Comparison of ENCODE assay signal across 8 cellular contexts in the genomic region with DNA sequence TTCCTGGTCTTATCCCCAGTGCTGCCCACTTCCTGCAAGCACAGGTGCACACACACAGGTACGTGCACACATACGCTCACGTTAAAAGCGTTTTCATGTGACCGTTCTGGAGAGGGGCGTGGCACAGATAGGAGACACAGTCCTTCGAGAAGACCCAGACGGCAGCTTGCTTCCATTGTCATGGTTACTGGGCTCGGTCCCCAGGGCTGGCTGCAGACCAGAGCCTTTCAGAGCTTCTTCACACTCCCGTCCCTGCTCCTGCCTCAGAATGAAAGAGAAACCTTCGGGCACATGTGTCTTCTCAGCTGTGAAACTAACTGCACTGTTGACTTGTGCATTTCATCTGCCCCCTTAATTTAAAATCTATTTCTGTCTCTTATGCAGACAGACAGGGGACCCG.
DNase-seq lines count a peak whose midpoint lies in the region; ATAC-seq and TF ChIP-seq lines count a peak whose summit lies in the region.

No MANE protein-coding gene starts in this region.

- H3K4me3 ChIP-seq in brain microvascular endothelial cell (ENCODE audit: low read depth, low read length), result no peak overlapping the region
- peak overlapping the region in 1 of 2 experiments; percentile 11 for H3K4me3 ChIP-seq in mesenchymal stem cell (ENCODE audit: insufficient read depth in 1 of 2, low read depth in 1 of 2, low read length in 2 of 2)

- H2BK120ac ChIP-seq in mesenchymal stem cell (ENCODE audit: low read depth, low read length), result no peak overlapping the region

- DNase-seq in Right ventricle myocardium inferior (ENCODE audit: missing footprints) (peak; percentile 75), left cardiac atrium (no peak), type B pancreatic cell (ENCODE audit: extremely low spot score, unreplicated experiment) (no peak), brain microvascular endothelial cell (no peak), mesenchymal stem cell (no peak)
- no peak for DNase-seq in effector memory CD8-positive, alpha-beta T cell

- no peak overlapping the region for H3K18ac ChIP-seq in mesenchymal stem cell (ENCODE audit: low read depth in 1 of 2, low read length in 2 of 2)

- intact Hi-C loops in Right ventricle myocardium inferior (cut with DNase I), result no loop called here
- intact Hi-C loops in left cardiac atrium (cut with DNase I), result no loop called here

- no peaks in the 10 kb centered on the region for H3K9me3 Mint-ChIP-seq in effector memory CD8-positive, alpha-beta T cell
- no peaks in the 10 kb centered on the region for H3K9me3 Mint-ChIP-seq in type B pancreatic cell

- peaks cover 17 to 46% of the 10 kb centered on the region in 2 donors for H3K4me1 Mint-ChIP-seq in effector memory CD8-positive, alpha-beta T cell (ENCODE audit: low read depth in 2 of 2)
- peaks cover 39% of the 10 kb centered on the region for H3K4me1 Mint-ChIP-seq in type B pancreatic cell (ENCODE audit: unreplicated experiment)

- in situ Hi-C loops in brain microvascular endothelial cell (cut with HindIII; ENCODE audit: low pct_ligation_motif_present, low sequenced_read_pairs), result no loop called here

- no peak overlapping the region for H3K4me3 Mint-ChIP-seq in effector memory CD8-positive, alpha-beta T cell
- no peak overlapping the region for H3K4me3 Mint-ChIP-seq in type B pancreatic cell

- H2BK12ac ChIP-seq in mesenchymal stem cell (ENCODE audit: low read length in 2 of 2), result peak overlapping the region in 1 of 2 experiments; percentile 40

- H3K4me2 ChIP-seq in mesenchymal stem cell (ENCODE audit: low read length, poor library complexity, severe bottlenecking), result no peak overlapping the region

- H2BK5ac ChIP-seq in mesenchymal stem cell (ENCODE audit: low read depth, low read length, poor library complexity, severe bottlenecking), result no peak overlapping the region

- H3K36me3 ChIP-seq in brain microvascular endothelial cell (replicated peaks) (no peaks in the 10 kb centered on the region), mesenchymal stem cell (ENCODE audit: control insufficient read depth in 1 of 2, insufficient read depth in 2 of 2, low read depth in 1 of 2, low read length in 2 of 2) (peaks cover 0 to 5% of the 10 kb centered on the region in 2 experiments)

- H2AFZ ChIP-seq in mesenchymal stem cell (ENCODE audit: low read depth, low read length), result no peak overlapping the region

- no peak overlapping the region for H3K14ac ChIP-seq in mesenchymal stem cell (ENCODE audit: low read length in 2 of 2)

- ATAC-seq in Right ventricle myocardium inferior (no peak), left cardiac atrium (no peak), HG03139 (IDR thresholded peaks at IDR 0.05; ENCODE audit: unreplicated experiment) (peak; percentile 80), GM19328 (IDR thresholded peaks at IDR 0.05; ENCODE audit: unreplicated experiment) (no peak)
- ATAC-seq in effector memory CD8-positive, alpha-beta T cell (replicated peaks), result no peak

- no peak overlapping the region for H2BK15ac ChIP-seq in mesenchymal stem cell (ENCODE audit: low read depth, poor library complexity, severe bottlenecking)

- no peak overlapping the region for H3K4ac ChIP-seq in mesenchymal stem cell (ENCODE audit: low read depth in 1 of 2, low read length in 2 of 2)

- no peak overlapping the region for H3K23ac ChIP-seq in mesenchymal stem cell (ENCODE audit: low read length in 2 of 2)

- H3K4me1 ChIP-seq in mesenchymal stem cell (ENCODE audit: control insufficient read depth, insufficient read depth, low read depth, low read length), result peaks cover 6% of the 10 kb centered on the region

- H3K9me3 ChIP-seq in mesenchymal stem cell (ENCODE audit: control insufficient read depth, low read length), result no peaks in the 10 kb centered on the region

- WGBS in mesenchymal stem cell, result 77% methylated on average over 12 of the region's 12 CpGs

- no peaks in the 10 kb centered on the region for H3K27me3 Mint-ChIP-seq in effector memory CD8-positive, alpha-beta T cell
- H3K27me3 Mint-ChIP-seq in type B pancreatic cell, result no peaks in the 10 kb centered on the region

- H3K9ac ChIP-seq in mesenchymal stem cell (ENCODE audit: low read length), result no peak overlapping the region

- H4K8ac ChIP-seq in mesenchymal stem cell (ENCODE audit: low read length), result no peak overlapping the region

- no peak overlapping the region for H2AK5ac ChIP-seq in mesenchymal stem cell (ENCODE audit: low read length, severe bottlenecking)

- H3K27me3 ChIP-seq in brain microvascular endothelial cell (replicated peaks) (no peaks in the 10 kb centered on the region), mesenchymal stem cell (ENCODE audit: control insufficient read depth in 1 of 2, insufficient read depth in 1 of 2, low read length in 2 of 2) (no peaks in the 10 kb centered on the region)

- H3K27ac ChIP-seq in brain microvascular endothelial cell, result no peak overlapping the region
- no peak overlapping the region for H3K27ac ChIP-seq in mesenchymal stem cell (ENCODE audit: low read length, poor library complexity, severe bottlenecking)

- TF ChIP-seq CTCF in type B pancreatic cell (conservative IDR thresholded peaks at IDR 0.05) (no peak), brain microvascular endothelial cell (IDR thresholded peaks at IDR 0.05; ENCODE audit: low read depth, low read length, missing control alignments) (no peak)

- H3K36me3 Mint-ChIP-seq in effector memory CD8-positive, alpha-beta T cell (ENCODE audit: insufficient read depth), result peaks cover 32% of the 10 kb centered on the region
- H3K36me3 Mint-ChIP-seq in type B pancreatic cell, result peaks cover 9% of the 10 kb centered on the region

- H3K27ac Mint-ChIP-seq in effector memory CD8-positive, alpha-beta T cell, result peak overlapping the region; percentile 20 to 74
- peak overlapping the region; percentile 26 for H3K27ac Mint-ChIP-seq in type B pancreatic cell

- H3K79me1 ChIP-seq in mesenchymal stem cell (replicated peaks; ENCODE audit: low read length, poor library complexity, severe bottlenecking), result peaks cover 6% of the 10 kb centered on the region

- no peak overlapping the region for H4K91ac ChIP-seq in mesenchymal stem cell (ENCODE audit: low read length)
